8 cellular contexts compared by ENCODE assay signal in the genomic region with DNA sequence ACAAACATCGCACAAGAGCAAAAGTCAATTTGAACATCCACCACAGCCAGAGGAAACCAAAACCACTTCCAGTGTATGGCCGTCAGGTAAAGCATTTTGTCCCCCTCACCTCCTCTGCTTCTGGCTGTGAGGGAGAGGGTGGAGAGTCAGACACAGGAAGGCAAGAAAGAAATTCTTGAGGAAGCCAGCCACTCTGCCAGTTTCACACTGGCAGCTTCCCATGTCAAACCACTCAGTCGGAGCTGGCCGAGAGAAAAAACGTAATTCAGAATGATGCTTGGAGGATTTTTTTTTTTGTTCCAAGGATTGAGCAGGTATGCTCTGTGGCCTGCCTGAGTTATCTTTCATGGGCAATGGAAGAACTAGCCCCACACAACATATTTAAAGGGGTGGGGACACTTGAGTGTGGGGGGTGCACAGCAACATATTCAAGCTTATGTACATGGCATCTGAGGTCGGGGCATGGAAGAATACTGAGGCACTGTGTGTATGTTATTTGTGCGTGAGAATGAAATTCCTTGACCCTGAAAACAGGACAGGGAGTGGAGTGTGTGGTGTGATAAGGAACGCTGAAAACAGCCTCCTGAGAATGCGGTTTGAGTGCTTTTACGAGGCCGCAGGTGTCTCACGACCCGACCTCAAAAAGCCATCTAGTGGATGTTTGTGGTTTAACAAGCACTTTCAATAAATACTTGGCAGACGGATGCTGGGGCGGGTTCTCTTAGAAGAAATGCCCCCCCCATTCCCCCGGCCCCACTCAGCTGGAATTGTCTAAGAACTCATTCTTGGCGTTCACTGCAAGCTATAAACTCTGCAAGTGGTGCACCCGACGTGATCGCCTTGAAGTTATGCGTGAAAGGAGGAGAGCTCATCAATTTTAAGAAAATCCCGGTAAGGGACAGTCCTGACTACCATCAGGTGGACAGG. TPM values are rescaled to one million over a fixed set of nuclear protein-coding genes. Genes with fewer than 3 reads are reported as not detected.
A peak's percentile ranks its signal among the peaks of the same experiment; 100 is the strongest.
DNase-seq lines count a peak whose midpoint lies in the region; ATAC-seq and TF ChIP-seq lines count a peak whose summit lies in the region.

No MANE protein-coding gene starts in this region.

- intact Hi-C loops in PC-9 (cut with micrococcal nuclease; ENCODE audit: unreplicated experiment) = loop anchor here (1.0 kb wide), 2 partner anchors 65 to 79 kb away; no protein-coding TSS in a partner anchor
- intact Hi-C loops in thyroid gland (cut with DNase I) = no loop called here

- TF ChIP-seq CTCF in PC-9 (conservative IDR thresholded peaks at IDR 0.05) = peak; percentile 80
- TF ChIP-seq CTCF in neural progenitor cell (IDR thresholded peaks at IDR 0.05) = peak; percentile 63
- peak in 5 of 6 experiments; percentile 20 to 85 (median 72) for TF ChIP-seq CTCF in thyroid gland (IDR thresholded peaks at IDR 0.05)

- H4K20me1 ChIP-seq in Karpas-422 (ENCODE audit: insufficient read depth, low read depth, low read length) (no peaks in the 10 kb centered on the region), PC-9 (ENCODE audit: insufficient read depth) (no peaks in the 10 kb centered on the region), neural progenitor cell (ENCODE audit: low read depth) (no peaks in the 10 kb centered on the region)

- H3F3A ChIP-seq in PC-9 (ENCODE audit: insufficient read depth, low read depth) = peaks cover 4% of the 10 kb centered on the region; the same call in 1 of the 2 replicates
- no peaks in the 10 kb centered on the region for H3F3A ChIP-seq in neural progenitor cell (ENCODE audit: low read depth)

- no peaks in the 10 kb centered on the region for H3K27me3 ChIP-seq in Karpas-422 (ENCODE audit: low read length)
- H3K27me3 ChIP-seq in PC-9 (ENCODE audit: insufficient read depth, low read depth) = no peaks in the 10 kb centered on the region
- no peaks in the 10 kb centered on the region for H3K27me3 ChIP-seq in neural progenitor cell
- H3K27me3 ChIP-seq in thyroid gland = no peaks in the 10 kb centered on the region

- H3K9me3 ChIP-seq in Karpas-422 (ENCODE audit: low read length) (no peaks in the 10 kb centered on the region), PC-9 (ENCODE audit: insufficient read depth, low read depth) (no peaks in the 10 kb centered on the region), neural progenitor cell (ENCODE audit: low read depth) (no peaks in the 10 kb centered on the region), thyroid gland (no peaks in the 10 kb centered on the region)

- DNase-seq in Daoy (ENCODE audit: low read depth) (peak; percentile 86), Karpas-422 (peak; percentile 92), PC-9 (peak; percentile 55 to 84), fibroblast of gingiva (ENCODE audit: low read depth) (peak; percentile 58), neural progenitor cell (ENCODE audit: low spot score) (peak; percentile 85), thyroid gland (peak; percentile 84 to 90)
- DNase-seq in activated T-cell treated with anti-CD3 and anti-CD28 coated beads, Interleukin-2, amount 50 U/mL, for 24 hours = peak; percentile 65

- peak overlapping the region; percentile 70 for H3K4me3 Mint-ChIP-seq in activated T-cell treated with anti-CD3 and anti-CD28 coated beads, Interleukin-2, amount 50 U/mL, for 24 hours
- peak overlapping the region; percentile 69 for H3K4me3 Mint-ChIP-seq in neural progenitor cell

- no peaks in the 10 kb centered on the region for H3K27me3 Mint-ChIP-seq in activated T-cell treated with anti-CD3 and anti-CD28 coated beads, Interleukin-2, amount 50 U/mL, for 24 hours
- H3K27me3 Mint-ChIP-seq in neural progenitor cell (ENCODE audit: insufficient read depth, low read depth) = peaks cover 4% of the 10 kb centered on the region

- 9 to 15% methylated on average over 21 to 22 of the region's 22 CpGs for WGBS in thyroid gland, 2 donors

- H3K36me3 ChIP-seq in Karpas-422 (ENCODE audit: insufficient read depth, low read length) = no peaks in the 10 kb centered on the region
- H3K36me3 ChIP-seq in PC-9 (ENCODE audit: low read depth) = no peaks in the 10 kb centered on the region
- no peaks in the 10 kb centered on the region for H3K36me3 ChIP-seq in neural progenitor cell
- H3K36me3 ChIP-seq in thyroid gland = no peaks in the 10 kb centered on the region

- no peaks in the 10 kb centered on the region for H3K79me2 ChIP-seq in Karpas-422 (ENCODE audit: low read length)
- H3K79me2 ChIP-seq in PC-9 (ENCODE audit: low read depth) = no peaks in the 10 kb centered on the region
- H3K79me2 ChIP-seq in neural progenitor cell (ENCODE audit: low read depth) = no peaks in the 10 kb centered on the region

- H3K4me1 Mint-ChIP-seq in activated T-cell treated with anti-CD3 and anti-CD28 coated beads, Interleukin-2, amount 50 U/mL, for 24 hours (ENCODE audit: low read depth) = peaks cover 22% of the 10 kb centered on the region
- peaks cover 12% of the 10 kb centered on the region for H3K4me1 Mint-ChIP-seq in neural progenitor cell

- no peak for TF ChIP-seq POLR2A in thyroid gland (IDR thresholded peaks at IDR 0.05)

- H3K36me3 Mint-ChIP-seq in activated T-cell treated with anti-CD3 and anti-CD28 coated beads, Interleukin-2, amount 50 U/mL, for 24 hours (ENCODE audit: low read depth) = no peaks in the 10 kb centered on the region
- no peaks in the 10 kb centered on the region for H3K36me3 Mint-ChIP-seq in neural progenitor cell

- H3K4me3 ChIP-seq in Karpas-422 (ENCODE audit: low read length) (peak overlapping the region; percentile 35; the same call in 1 of the 2 replicates), PC-9 (no peak overlapping the region), neural progenitor cell (no peak overlapping the region), thyroid gland (replicated peaks in 1 of 3) (no peak overlapping the region)

- H3K9me2 ChIP-seq in Karpas-422 (replicated peaks; ENCODE audit: insufficient read depth, low read length) (no peaks in the 10 kb centered on the region), PC-9 (ENCODE audit: insufficient read depth) (no peaks in the 10 kb centered on the region)

- ATAC-seq in HG03280 (IDR thresholded peaks at IDR 0.05; ENCODE audit: unreplicated experiment) = no peak

- H3K27ac ChIP-seq in Karpas-422 (ENCODE audit: low read length) (no peak overlapping the region), PC-9 (peak overlapping the region; percentile 24; the same call in 1 of the 2 replicates), neural progenitor cell (no peak overlapping the region), thyroid gland (peak overlapping the region; percentile 62 to 73 (median 72))

- peak overlapping the region; percentile 68 for H3K4me2 ChIP-seq in Karpas-422 (ENCODE audit: low read depth, low read length, poor library complexity, severe bottlenecking)
- H3K4me2 ChIP-seq in PC-9 = peak overlapping the region; percentile 51
- H3K4me2 ChIP-seq in neural progenitor cell = peak overlapping the region; percentile 64

- H3K27ac Mint-ChIP-seq in activated T-cell treated with anti-CD3 and anti-CD28 coated beads, Interleukin-2, amount 50 U/mL, for 24 hours = peak overlapping the region; percentile 87
- peak overlapping the region; percentile 58 for H3K27ac Mint-ChIP-seq in neural progenitor cell

- H2AFZ ChIP-seq in Karpas-422 (ENCODE audit: low read length) (peak overlapping the region; percentile 81; the same call in 1 of the 2 replicates), PC-9 (no peak overlapping the region), neural progenitor cell (replicated peaks) (peak overlapping the region; percentile 58)

- POLR2A ChIA-PET in PC-9 (lab: Charles Lee; ENCODE audit: unreplicated experiment) = interaction anchor here (0.6 to 0.7 kb wide), 3 partner anchors 30 to 73 kb away, joined by 4 to 9 read pairs (median 8); a partner anchor contains a TSS

- CTCF ChIA-PET in PC-9 (lab: Charles Lee) = interaction anchor here (0.7 kb wide), 1 partner anchor 447 kb away, joined by 3 read pairs; no protein-coding TSS in a partner anchor

- H3K4me1 ChIP-seq in Karpas-422 (ENCODE audit: low read length) = peaks cover 17% of the 10 kb centered on the region
- peaks cover 9% of the 10 kb centered on the region for H3K4me1 ChIP-seq in PC-9 (replicated peaks; ENCODE audit: insufficient read depth)
- peaks cover 2% of the 10 kb centered on the region for H3K4me1 ChIP-seq in neural progenitor cell
- H3K4me1 ChIP-seq in thyroid gland = peaks cover 7 to 16% of the 10 kb centered on the region in 2 donors

- no peaks in the 10 kb centered on the region for H3K9me3 Mint-ChIP-seq in activated T-cell treated with anti-CD3 and anti-CD28 coated beads, Interleukin-2, amount 50 U/mL, for 24 hours
- no peaks in the 10 kb centered on the region for H3K9me3 Mint-ChIP-seq in neural progenitor cell

- peak overlapping the region; percentile 52 for H3K9ac ChIP-seq in Karpas-422 (ENCODE audit: low read length)
- H3K9ac ChIP-seq in neural progenitor cell = no peak overlapping the region

- BruUV-seq in PC-9 (replicated peaks; lab: Mats Ljungman, UMichigan) = no TSS peak

RNA-seq across cellular contexts. Expression of a gene that starts 22.3 kb away (rescaled TPM):
- total RNA-seq in Daoy (2014; rRNA removed; shearing (Covaris generic)) = 77.0 and 83.4 TPM in 2 replicates
- 45.8 and 55.6 TPM in 2 replicates for total RNA-seq in Karpas-422 (2014; rRNA removed; shearing (Covaris generic); ENCODE audit: low replicate concordance)
- total RNA-seq in PC-9 (2021) (60.1 and 61.6 TPM in 2 replicates), neural progenitor cell (ENCODE audit: low replicate concordance) (35.7 and 49.6 TPM in 2 replicates), thyroid gland (10 to 100 TPM; 33.7 to 53.2 (median 38.9) TPM)

RNA-seq across cellular contexts. Expression of a gene that starts 27.5 kb away (rescaled TPM):
- total RNA-seq in Daoy (2014; rRNA removed; shearing (Covaris generic)) = 4.9 and 11.2 TPM in 2 replicates
- total RNA-seq in Karpas-422 (2014; rRNA removed; shearing (Covaris generic); ENCODE audit: low replicate concordance) = 4.9 and 11.8 TPM in 2 replicates
- total RNA-seq in PC-9 (2021) (16.5 and 20.8 TPM in 2 replicates), neural progenitor cell (ENCODE audit: low replicate concordance) (5.7 and 26.7 TPM in 2 replicates), thyroid gland (10 to 100 TPM; 17.9 to 30.3 (median 26.3) TPM)

RNA-seq across cellular contexts. Expression of a gene that starts 31.2 kb away (rescaled TPM):
- total RNA-seq in Daoy (2014; rRNA removed; shearing (Covaris generic)) = 63.6 and 71.1 TPM in 2 replicates
- 102 and 188 TPM in 2 replicates for total RNA-seq in Karpas-422 (2014; rRNA removed; shearing (Covaris generic); ENCODE audit: low replicate concordance)
- 156 and 194 TPM in 2 replicates for total RNA-seq in PC-9 (2021)
- total RNA-seq in neural progenitor cell (ENCODE audit: low replicate concordance) = 1.7 and 6.3 TPM in 2 replicates
- 100 to 1,000 TPM in 3 of 4 donors, 10 to 100 TPM in 1; 86.4 to 151 (median 132) TPM for total RNA-seq in thyroid gland

RNA-seq across cellular contexts. Expression of a gene that starts 46.3 kb away (rescaled TPM):
- total RNA-seq in Daoy (2014; rRNA removed; shearing (Covaris generic)) = 16.7 and 19.2 TPM in 2 replicates
- total RNA-seq in Karpas-422 (2014; rRNA removed; shearing (Covaris generic); ENCODE audit: low replicate concordance) = 35.1 and 47.2 TPM in 2 replicates
- total RNA-seq in PC-9 (2021) (99.3 and 102 TPM in 2 replicates), neural progenitor cell (ENCODE audit: low replicate concordance) (28.3 and 63.4 TPM in 2 replicates), thyroid gland (10 to 100 TPM; 66.8 to 78.5 (median 71.3) TPM)

RNA-seq across cellular contexts. Expression of a gene that starts 46.6 kb away (rescaled TPM):
- total RNA-seq in Daoy (2014; rRNA removed; shearing (Covaris generic)) = 122 and 148 TPM in 2 replicates
- total RNA-seq in Karpas-422 (2014; rRNA removed; shearing (Covaris generic); ENCODE audit: low replicate concordance) = 37.8 and 42.8 TPM in 2 replicates
- total RNA-seq in PC-9 (2021) (82.9 and 91.4 TPM in 2 replicates), neural progenitor cell (ENCODE audit: low replicate concordance) (93.9 and 179 TPM in 2 replicates), thyroid gland (1 to 10 TPM in 2 of 4 donors, under 1 TPM in 2; 0.13 to 4.3 (median 0.91) TPM)

Comparison
In these comparisons a context has a peak if more than half of its experiments do, and no peak if none do; other contexts are left out.
1. H3K27ac ChIP-seq: peak in PC-9 (single experiment) and thyroid gland (3 of 3); none in Karpas-422 (single experiment) and neural progenitor cell (single experiment).
2. Peak in every context shown above with its lines, with median percentiles within 50 percentile points of each other: DNase-seq, H3K4me2 ChIP-seq and CTCF ChIP-seq.